9 cellular contexts compared by ENCODE assay signal in genomic region chr10:125151824-125152634, GRCh38. TPM values are rescaled to one million over a fixed set of nuclear protein-coding genes. Genes with fewer than 3 reads are reported as not detected.
DNase-seq lines count a peak whose midpoint lies in the region; ATAC-seq, FAIRE-seq and TF ChIP-seq lines count a peak whose summit lies in the region.
"Had no signal": no experiment of that assay in that cellular context is flagged by ENCODE, and none has a peak within 500 bp of the region (broad histone marks: within the 10 kb centered on the region; RNA-seq: fewer than 3 reads in every experiment).

No MANE protein-coding gene starts in this region.

- H3K9ac ChIP-seq in K562 (ENCODE audit: insufficient read depth in 1 of 2, low read depth in 2 of 2, low read length in 2 of 2), result no peak overlapping the region

- H3K9me3 ChIP-seq in K562 (replicated peaks; ENCODE audit: control insufficient read depth, insufficient read depth, low read depth, low read length), result no peaks in the 10 kb centered on the region
- H3K9me3 ChIP-seq in small intestine (ENCODE audit: control insufficient read depth, low read depth), result no peaks in the 10 kb centered on the region
- H3K9me3 ChIP-seq: MG63 had no signal

- H3K36me3 ChIP-seq in K562 (ENCODE audit: control insufficient read depth, insufficient read depth, low read length) (peaks cover 57% of the 10 kb centered on the region), small intestine (ENCODE audit: control insufficient read depth in 2 of 2, insufficient read depth in 2 of 2, low read length in 2 of 2) (no peaks in the 10 kb centered on the region)

- POLR2A ChIA-PET in K562 (lab: Yijun Ruan, JAX), result no interaction called here

- no peak overlapping the region for H2AFZ ChIP-seq in K562 (ENCODE audit: low read depth, low read length)

- H3K27me3 ChIP-seq in HL-60 (ENCODE audit: insufficient read depth, poor library complexity, severe bottlenecking) (no peaks in the 10 kb centered on the region), K562 (ENCODE audit: control insufficient read depth in 2 of 2, insufficient read depth in 2 of 2, low read length in 2 of 2) (no peaks in the 10 kb centered on the region), small intestine (ENCODE audit: control insufficient read depth in 2 of 2, insufficient read depth in 2 of 2, low read length in 2 of 2) (no peaks in the 10 kb centered on the region)
- H3K27me3 ChIP-seq: MG63 had no signal

- H3K4me1 ChIP-seq in K562 (replicated peaks in 1 of 2; ENCODE audit: control insufficient read depth in 2 of 2, insufficient read depth in 2 of 2, low read length in 2 of 2) (peaks cover 33 to 37% of the 10 kb centered on the region in 2 experiments; a peak in 4 of 5 replicates), small intestine (ENCODE audit: control insufficient read depth in 2 of 2, insufficient read depth in 1 of 2, low read depth in 1 of 2, low read length in 1 of 2) (peaks cover 9 to 37% of the 10 kb centered on the region in 2 donors)

- H3K27ac ChIP-seq in HL-60 (replicated peaks) (peak overlapping the region; percentile 23; the same call in 1 of the 2 replicates), K562 (ENCODE audit: extremely low read depth, low read depth, low read length) (no peak overlapping the region), small intestine (ENCODE audit: low read depth in 1 of 2, low read length in 1 of 2) (peak overlapping the region; percentile 94 to 98)

- H3K4me3 ChIP-seq in HL-60 (replicated peaks; ENCODE audit: insufficient read depth, low read length) (peak overlapping the region; percentile 2; the same call in 1 of the 2 replicates), K562 (no peak overlapping the region), small intestine (ENCODE audit: low read depth in 1 of 2, low read length in 2 of 2) (peak overlapping the region in 1 of 2 donors; percentile 54)
- H3K4me3 ChIP-seq: MG63 had no signal

- no peak for TF ChIP-seq POLR2A in K562 (conservative IDR thresholded peaks at IDR 0.05)

- TF ChIP-seq CTCF in HL-60 (IDR thresholded peaks at IDR 0.05; ENCODE audit: insufficient read depth, low read length) (no peak), K562 (IDR thresholded peaks at IDR 0.05 in 2 of 3, conservative IDR thresholded peaks at IDR 0.05 in 1 of 3; ENCODE audit: insufficient read depth in 2 of 3, low read depth in 1 of 3, low read length in 3 of 3) (no peak), GM20000 (IDR thresholded peaks at IDR 0.05; ENCODE audit: extremely low read depth, missing control alignments) (no peak)

- H4K20me1 ChIP-seq in K562 (replicated peaks; ENCODE audit: control insufficient read depth, insufficient read depth, low read length), result peaks cover 16% of the 10 kb centered on the region; the same call in 1 of the 2 replicates

- peaks cover 100% of the 10 kb centered on the region for H3K79me2 ChIP-seq in K562 (ENCODE audit: control insufficient read depth, insufficient read depth, low read length)

- in situ Hi-C loops in K562 (cut with MboI), result loop anchor here (25.0 kb wide), 1 partner anchor 215 kb away; the partner anchor contains the start of gene ZRANB1

- FAIRE-seq in K562 (lab: Jason Lieb, UNC) (no peak), small intestine (lab: Jason Lieb, UNC) (no peak)

- no TSS peak for BruUV-seq in K562 (replicated peaks; lab: Mats Ljungman, UMichigan)

- TF ChIP-seq EP300 in K562 (IDR thresholded peaks at IDR 0.05; ENCODE audit: low read length), result no peak

- TF ChIP-seq RAD21 in K562 (CRISPR knock-in tag; conservative IDR thresholded peaks at IDR 0.05 in 1 of 2, IDR thresholded peaks at IDR 0.05 in 1 of 2), result no peak

- peaks cover 5% of the 10 kb centered on the region for H3K9me1 ChIP-seq in K562 (ENCODE audit: control insufficient read depth, insufficient read depth, low read length)

- ATAC-seq in K562, result no peak

- no peak overlapping the region for H3K4me2 ChIP-seq in K562 (ENCODE audit: insufficient read depth, low read length)

- intact Hi-C loops in K562 (cut with micrococcal nuclease), result loop anchor here (5.0 to 10.0 kb wide), 2 partner anchors 207 to 360 kb away; partner anchors contain the start of genes EEF1AKMT2 and ZRANB1

- WGBS in K562 (ENCODE audit: insufficient coverage, low coverage, missing lambda C conversion rate), result 99% methylated on average over 12 of the region's 63 CpGs
- 3 to 24% (median 15%) methylated on average over 49 to 63 of the region's 63 CpGs for WGBS in small intestine, 3 donors

- CTCF ChIA-PET in K562 (lab: Yijun Ruan, JAX; ENCODE audit: low intra/inter-chr PET ratio), result no interaction called here

- peak in 1 of 2 experiments; percentile 69 for DNase-seq in HL-60 (ENCODE audit: low read depth in 1 of 2, low spot score in 1 of 2)
- DNase-seq in K562 (ENCODE audit: extremely low read depth in 1 of 4, low spot score in 3 of 4), result peak in 2 of 4 experiments; percentile 48
- DNase-seq in iPS-NIHi11 (ENCODE audit: low spot score), result peak; percentile 76
- DNase-seq in small intestine, result peak; percentile 79
- DNase-seq in GM20000 (ENCODE audit: low spot score), result no peak
- DNase-seq in superior temporal gyrus (ENCODE audit: extremely low spot score), result no peak
- no peak for DNase-seq in activated CD4-positive, alpha-beta T cell treated with anti-CD3 and anti-CD28 coated beads, Interleukin-2, amount 50 U/mL, for 1 hour
- no peak for DNase-seq in KG1 (lab: John Stamatoyannopoulos, UW)
- DNase-seq: MG63 had no signal

TF ChIP-seq in K562, 482 proteins besides CTCF, POLR2A, EP300 and RAD21:
- TF ChIP-seq POLR2G (IDR thresholded peaks at IDR 0.05; ENCODE audit: low read depth, low read length) (peak; percentile 49; the same call in 1 of the 2 replicates), ZBTB33 (CRISPR knock-in tag; IDR thresholded peaks at IDR 0.05) (peak; percentile 93), CBX3 (IDR thresholded peaks at IDR 0.05; ENCODE audit: borderline replicate concordance in 1 of 2, low read length in 2 of 2) (no peak)

RNA-seq across cellular contexts. Expression of gene CTBP2, which starts 8.3 kb away (rescaled TPM):
- 15.3 and 51.2 TPM in 2 replicates for total RNA-seq in K562 (2011; cell fraction: chromatin; rRNA removed; ENCODE audit: low replicate concordance)
- total RNA-seq in K562 (2011; cell fraction: nucleolus; rRNA removed), result 15.2 and 21.3 TPM in 2 replicates
- total RNA-seq in K562 (2011; cell fraction: nucleoplasm; rRNA removed), result 17.3 and 22.5 TPM in 2 replicates
- total RNA-seq in K562 (2014; rRNA removed) (6.0 and 7.2 TPM in 2 replicates), K562 (2014; rRNA removed; fragmentation: Illumina TruSeq; extraction: Trizol) (8.0 and 8.3 TPM in 2 replicates), K562 (2015; rRNA removed; fragmentation: Illumina TruSeq; extraction: Trizol) (6.9 and 7.2 TPM in 2 replicates), K562 (2021) (6.5 and 8.8 TPM in 2 replicates)
- polyA plus RNA-seq in K562 (2011; rRNA removed) (1.3 and 1.8 TPM in 2 replicates), K562 (2014; fragmentation: Illumina TruSeq; extraction: Trizol) (2.0 and 3.2 TPM in 2 replicates), K562 (2014; fragmentation: Nextera tagmentation; extraction: Ambion mirVana) (1 to 10 TPM; 1.5 to 1.9 TPM), K562 (2014; rRNA removed) (5.1 and 5.6 TPM in 2 replicates), small intestine (10 to 100 TPM; 38.1 to 52.6 (median 45.6) TPM)
- polyA plus RNA-seq in K562 (2011; cell fraction: cytosol; rRNA removed), result 0.41 and 1.2 TPM in 2 replicates
- 1.1 and 1.4 TPM in 2 replicates for polyA plus RNA-seq in K562 (2011; cell fraction: nucleus; rRNA removed)
- polyA plus RNA-seq in K562 (2012), result 2.5 and 2.7 TPM in 2 replicates
- 14.4 and 22.5 TPM in 2 replicates for polyA minus RNA-seq in K562 (2011; rRNA and poly(A)+ RNA removed)
- 9.6 and 12.3 TPM in 2 replicates for polyA minus RNA-seq in K562 (2011; cell fraction: cytosol; rRNA and poly(A)+ RNA removed)
- 11.4 and 17.2 TPM in 2 replicates for polyA minus RNA-seq in K562 (2011; cell fraction: nucleus; rRNA and poly(A)+ RNA removed)

Comparison
In these comparisons a context has a peak if more than half of its experiments do, and no peak if none do; other contexts are left out.
1. DNase-seq: peak in iPS-NIHi11 (single experiment) and small intestine (single experiment); none in GM20000 (single experiment), superior temporal gyrus (single experiment), activated CD4-positive, alpha-beta T cell treated with anti-CD3 and anti-CD28 coated beads, Interleukin-2, amount 50 U/mL, for 1 hour (single experiment) and KG1 (single experiment).
2. RNA of gene CTBP2, which starts 8.3 kb away (polyA plus RNA-seq): 38.1 to 52.6 TPM in small intestine; 0.41 to 5.6 TPM in K562; every median in the first group is over 4 times any median in the second.